In the genomic region with DNA sequence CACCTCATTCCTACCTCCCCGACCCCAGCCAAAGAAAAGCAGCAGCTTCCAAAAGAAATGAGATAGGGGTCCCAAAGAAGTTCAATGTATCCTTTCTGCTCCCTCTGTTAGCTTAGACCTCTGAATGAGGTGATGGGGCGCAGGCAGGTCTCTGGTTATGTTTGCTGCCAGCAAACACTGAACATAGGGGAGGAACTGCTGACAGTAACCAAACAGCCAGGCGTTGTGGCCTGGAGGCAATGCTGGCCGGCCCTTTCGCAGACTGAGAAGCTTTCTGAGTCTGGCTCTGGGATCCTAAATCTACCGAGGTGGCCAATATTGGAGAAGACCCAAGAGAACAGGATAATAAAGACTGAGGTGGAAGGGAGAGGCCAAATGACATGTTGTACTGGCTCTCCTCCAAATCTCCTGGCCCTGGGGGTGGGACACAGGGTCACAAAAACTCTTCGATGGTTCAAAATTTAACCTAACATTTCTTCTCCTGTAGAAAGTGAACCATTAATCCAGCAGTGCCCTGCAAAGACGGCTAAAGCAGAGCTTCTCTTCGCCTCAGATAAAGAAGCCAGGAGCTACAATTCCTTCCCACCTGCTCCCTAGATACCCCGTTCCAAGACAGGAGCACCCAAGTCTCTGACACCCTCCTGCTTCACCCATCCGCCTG, we compare ENCODE assay signal across 23 cellular contexts. TPM values are rescaled to one million over a fixed set of nuclear protein-coding genes. Genes with fewer than 3 reads are reported as not detected.
DNase-seq lines count a peak whose midpoint lies in the region; ATAC-seq and TF ChIP-seq lines count a peak whose summit lies in the region.
"Had no signal": no experiment of that assay in that cellular context is flagged by ENCODE, and none has a peak within 500 bp of the region (broad histone marks: within the 10 kb centered on the region; RNA-seq: fewer than 3 reads in every experiment).

No MANE protein-coding gene starts in this region.

- TF ChIP-seq CTCF in breast epithelium (IDR thresholded peaks at IDR 0.05) (no peak), mucosa of descending colon (IDR thresholded peaks at IDR 0.05) (no peak), type B pancreatic cell (conservative IDR thresholded peaks at IDR 0.05) (no peak)

- no peak for TF ChIP-seq POLR2A in breast epithelium (IDR thresholded peaks at IDR 0.05)

- H3K27me3 Mint-ChIP-seq in type B pancreatic cell, result no peaks in the 10 kb centered on the region
- H3K27me3 Mint-ChIP-seq: activated CD4-positive, alpha-beta T cell treated with anti-CD3 and anti-CD28 coated beads, Interleukin-2, amount 10 ng/mL, durations not matched to agents 24 days and 14 days; activated naive CD8-positive, alpha-beta T cell had no signal

- ATAC-seq in activated naive CD4-positive, alpha-beta T cell treated with anti-CD3 and anti-CD28 coated beads, Interleukin-2, amount 50 U/mL, for 72 hours, result no peak
- ATAC-seq in mucosa of descending colon (peak; percentile 6), HG02759 (IDR thresholded peaks at IDR 0.05; ENCODE audit: unreplicated experiment) (no peak)
- ATAC-seq: CD8-positive, alpha-beta T cell had no signal

- H3K27me3 ChIP-seq in breast epithelium (no peaks in the 10 kb centered on the region), H7 (ENCODE audit: control insufficient read depth, insufficient read depth, low read length) (no peaks in the 10 kb centered on the region)
- H3K27me3 ChIP-seq: hepatocyte, SJCRH30, vagina had no signal

- H3K9me3 Mint-ChIP-seq in activated naive CD4-positive, alpha-beta T cell treated with anti-CD3 and anti-CD28 coated beads, Interleukin-2, amount 50 U/mL, for 72 hours, result no peaks in the 10 kb centered on the region
- no peaks in the 10 kb centered on the region for H3K9me3 Mint-ChIP-seq in type B pancreatic cell
- H3K9me3 Mint-ChIP-seq: activated CD4-positive, alpha-beta T cell treated with anti-CD3 and anti-CD28 coated beads, Interleukin-2, amount 10 ng/mL, durations not matched to agents 24 days and 14 days; CD8-positive, alpha-beta T cell had no signal

- H3K36me3 ChIP-seq in breast epithelium, result no peaks in the 10 kb centered on the region
- H3K36me3 ChIP-seq in mucosa of descending colon (ENCODE audit: low read depth), result no peaks in the 10 kb centered on the region
- H3K36me3 ChIP-seq in H7 (replicated peaks; ENCODE audit: control insufficient read depth, insufficient read depth, low read length), result no peaks in the 10 kb centered on the region
- H3K36me3 ChIP-seq: SJCRH30, vagina had no signal

- no peaks in the 10 kb centered on the region for H3K36me3 Mint-ChIP-seq in activated naive CD4-positive, alpha-beta T cell treated with anti-CD3 and anti-CD28 coated beads, Interleukin-2, amount 50 U/mL, for 72 hours
- H3K36me3 Mint-ChIP-seq in type B pancreatic cell, result no peaks in the 10 kb centered on the region
- H3K36me3 Mint-ChIP-seq: activated naive CD8-positive, alpha-beta T cell; CD8-positive, alpha-beta T cell had no signal

- peaks cover 11% of the 10 kb centered on the region for H3K4me1 Mint-ChIP-seq in type B pancreatic cell (ENCODE audit: unreplicated experiment)

- no peak for DNase-seq in activated naive CD4-positive, alpha-beta T cell treated with anti-CD3 and anti-CD28 coated beads, Interleukin-2, amount 50 U/mL, for 72 hours (ENCODE audit: low spot score in 2 of 2)
- no peak for DNase-seq in activated naive CD4-positive, alpha-beta T cell treated with anti-CD3 and anti-CD28 coated beads, Interleukin-2, amount 50 U/mL, for 16 hours
- DNase-seq in breast epithelium (ENCODE audit: low spot score in 2 of 2), result peak in 1 of 2 donors; percentile 78
- peak in 2 of 3 donors; percentile 25 to 51 for DNase-seq in mucosa of descending colon
- DNase-seq in type B pancreatic cell (ENCODE audit: extremely low spot score, unreplicated experiment), result no peak
- no peak for DNase-seq in AG08395 (ENCODE audit: low spot score)
- no peak for DNase-seq in H7
- DNase-seq: ACHN; activated CD4-positive, alpha-beta T cell treated with anti-CD3 and anti-CD28 coated beads, Interleukin-2, amount 10 ng/mL, durations not matched to agents 24 days and 14 days; CD8-positive, alpha-beta T cell; effector CD4-positive, alpha-beta T cell; NCI-H1436; NCI-H345; stimulated activated naive CD4-positive, alpha-beta T cell treated with Interleukin-2 at 50 U/mL for 16 hours had no signal

- intact Hi-C loops in breast epithelium (cut with DNase I; ENCODE audit: low total_unique reads) (no loop called here), mucosa of descending colon (cut with DNase I, micrococcal nuclease) (no loop called here)

- H3K9me3 ChIP-seq in breast epithelium (no peaks in the 10 kb centered on the region), mucosa of descending colon (no peaks in the 10 kb centered on the region)
- H3K9me3 ChIP-seq: SJCRH30, vagina had no signal

- peak overlapping the region in 1 of 3 donors; percentile 15 for H3K4me3 ChIP-seq in breast epithelium
- no peak overlapping the region for H3K4me3 ChIP-seq in mucosa of descending colon
- no peak overlapping the region for H3K4me3 ChIP-seq in H7 (ENCODE audit: insufficient read depth, low read depth, low read length)
- H3K4me3 ChIP-seq: hepatocyte, SJCRH30, vagina had no signal

- peak overlapping the region; percentile 24 to 67 for H3K27ac Mint-ChIP-seq in activated naive CD4-positive, alpha-beta T cell treated with anti-CD3 and anti-CD28 coated beads, Interleukin-2, amount 50 U/mL, for 72 hours
- H3K27ac Mint-ChIP-seq in type B pancreatic cell, result peak overlapping the region; percentile 15
- H3K27ac Mint-ChIP-seq: activated CD4-positive, alpha-beta T cell treated with anti-CD3 and anti-CD28 coated beads, Interleukin-2, amount 10 ng/mL, durations not matched to agents 24 days and 14 days; CD8-positive, alpha-beta T cell had no signal

- peaks cover 0 to 5% of the 10 kb centered on the region in 2 donors for H3K4me1 ChIP-seq in breast epithelium
- peaks cover 6% of the 10 kb centered on the region for H3K4me1 ChIP-seq in mucosa of descending colon (ENCODE audit: low read depth)
- H3K4me1 ChIP-seq: vagina had no signal

- H3K27ac ChIP-seq in breast epithelium, result peak overlapping the region; percentile 54 to 72
- H3K27ac ChIP-seq: hepatocyte, HL-60, SJCRH30, vagina had no signal

- H3K4me3 Mint-ChIP-seq in type B pancreatic cell, result no peak overlapping the region
- H3K4me3 Mint-ChIP-seq: activated CD4-positive, alpha-beta T cell treated with anti-CD3 and anti-CD28 coated beads, Interleukin-2, amount 10 ng/mL, durations not matched to agents 24 days and 14 days; activated naive CD8-positive, alpha-beta T cell; CD8-positive, alpha-beta T cell had no signal

RNA-seq across cellular contexts. Expression of gene SSR2, which starts 19.6 kb away (rescaled TPM):
- total RNA-seq in activated naive CD4-positive, alpha-beta T cell treated with anti-CD3 and anti-CD28 coated beads, Interleukin-2, amount 50 U/mL, for 72 hours, result 100 to 1,000 TPM; 178 TPM
- total RNA-seq in breast epithelium, result 100 to 1,000 TPM; 305 to 407 (median 370) TPM
- 100 to 1,000 TPM; 144 to 203 (median 164) TPM for total RNA-seq in mucosa of descending colon
- 223 and 248 TPM in 2 replicates for total RNA-seq in type B pancreatic cell (ENCODE audit: low replicate concordance)
- total RNA-seq in H7 (2014; rRNA removed; shearing (Covaris generic)), result 427 and 445 TPM in 2 replicates

RNA-seq across cellular contexts. Expression of gene ARHGEF2, which starts 22.8 kb away (rescaled TPM):
- total RNA-seq in activated naive CD4-positive, alpha-beta T cell treated with anti-CD3 and anti-CD28 coated beads, Interleukin-2, amount 50 U/mL, for 72 hours, result 100 to 1,000 TPM; 131 to 238 TPM
- 10 to 100 TPM; 81.8 to 93.7 (median 90.4) TPM for total RNA-seq in breast epithelium
- total RNA-seq in mucosa of descending colon, result 100 to 1,000 TPM in 1 of 3 donors, 10 to 100 TPM in 2; 79.7 to 132 (median 90.5) TPM
- 46.4 and 80.6 TPM in 2 replicates for total RNA-seq in type B pancreatic cell (ENCODE audit: low replicate concordance)
- total RNA-seq in H7 (2014; rRNA removed; shearing (Covaris generic)), result 97.1 and 104 TPM in 2 replicates

RNA-seq across cellular contexts. Expression of gene UBQLN4, which starts 52.4 kb away (rescaled TPM):
- 10 to 100 TPM; 31.3 to 32.2 TPM for total RNA-seq in activated naive CD4-positive, alpha-beta T cell treated with anti-CD3 and anti-CD28 coated beads, Interleukin-2, amount 50 U/mL, for 72 hours
- total RNA-seq in breast epithelium (10 to 100 TPM; 22.1 to 27.1 (median 23.3) TPM), mucosa of descending colon (10 to 100 TPM; 23.7 to 36.9 (median 23.9) TPM), type B pancreatic cell (ENCODE audit: low replicate concordance) (40.3 and 54.5 TPM in 2 replicates)
- 64.6 and 66.3 TPM in 2 replicates for total RNA-seq in H7 (2014; rRNA removed; shearing (Covaris generic))

RNA-seq across cellular contexts. Expression of gene LAMTOR2, which starts 53.4 kb away (rescaled TPM):
- total RNA-seq in activated naive CD4-positive, alpha-beta T cell treated with anti-CD3 and anti-CD28 coated beads, Interleukin-2, amount 50 U/mL, for 72 hours, result 10 to 100 TPM; 36.0 to 51.7 TPM
- 10 to 100 TPM; 60.7 to 75.5 (median 69.8) TPM for total RNA-seq in breast epithelium
- 10 to 100 TPM; 49.8 to 73.4 (median 60.7) TPM for total RNA-seq in mucosa of descending colon
- total RNA-seq in type B pancreatic cell (ENCODE audit: low replicate concordance), result 55.6 and 60.9 TPM in 2 replicates
- total RNA-seq in H7 (2014; rRNA removed; shearing (Covaris generic)), result 58.0 and 74.1 TPM in 2 replicates

RNA-seq across cellular contexts. Expression of gene RXFP4, which starts 59.7 kb away (rescaled TPM):
- total RNA-seq in activated naive CD4-positive, alpha-beta T cell treated with anti-CD3 and anti-CD28 coated beads, Interleukin-2, amount 50 U/mL, for 72 hours, result not detected
- total RNA-seq in breast epithelium, result not detected
- 1 to 10 TPM; 1.2 to 4.2 (median 3.3) TPM for total RNA-seq in mucosa of descending colon
- total RNA-seq in type B pancreatic cell (ENCODE audit: low replicate concordance), result not detected in 2 replicates
- not detected in 2 replicates for total RNA-seq in H7 (2014; rRNA removed; shearing (Covaris generic))
- total RNA-seq: activated CD4-positive, alpha-beta T cell treated with anti-CD3 and anti-CD28 coated beads, Interleukin-2, amount 10 ng/mL, durations not matched to agents 24 days and 14 days; CD8-positive, alpha-beta T cell; kidney epithelial cell; myocyte; posterior vena cava; vagina had no signal

Comparison
In these comparisons a context has a peak if more than half of its experiments do, and no peak if none do; other contexts are left out.
1. DNase-seq: peak in mucosa of descending colon (2 of 3); none in activated naive CD4-positive, alpha-beta T cell treated with anti-CD3 and anti-CD28 coated beads, Interleukin-2, amount 50 U/mL, for 72 hours (0 of 2), activated naive CD4-positive, alpha-beta T cell treated with anti-CD3 and anti-CD28 coated beads, Interleukin-2, amount 50 U/mL, for 16 hours (single experiment), type B pancreatic cell (single experiment), AG08395 (single experiment) and H7 (single experiment).